8 cellular contexts compared by ENCODE assay signal in the genomic region with DNA sequence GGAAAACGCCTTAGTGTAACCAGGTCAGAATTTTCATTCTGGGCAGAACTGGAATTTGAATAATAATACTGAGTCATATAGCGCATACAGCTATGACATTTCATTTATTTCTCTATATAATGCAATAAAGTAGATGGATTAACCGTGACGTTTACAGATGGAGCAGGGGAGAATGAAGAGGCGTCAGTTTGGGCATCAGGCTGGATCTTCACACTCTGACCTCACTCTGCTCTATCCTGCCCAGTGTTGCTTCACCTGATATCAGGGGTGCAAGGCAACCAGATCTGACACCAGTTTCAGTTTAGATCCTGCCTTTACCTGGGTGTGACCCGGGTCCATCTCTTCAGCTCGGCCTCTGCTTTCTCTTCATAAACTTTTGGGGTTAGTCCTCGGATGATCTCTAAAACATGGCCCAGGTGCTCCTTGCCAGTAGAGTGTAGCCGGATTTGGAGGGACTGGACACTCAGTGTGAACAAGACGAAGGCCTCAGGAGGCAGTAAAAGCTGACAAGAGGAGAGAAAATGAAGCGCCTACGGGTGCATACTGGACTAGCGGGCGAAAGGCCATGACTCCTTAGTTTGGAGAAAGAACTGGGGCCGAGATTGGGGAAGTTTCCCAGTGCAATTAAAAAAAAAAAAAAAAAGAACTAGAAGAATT. TPM values are rescaled to one million over a fixed set of nuclear protein-coding genes. Genes with fewer than 3 reads are reported as not detected.
A peak's percentile ranks its signal among the peaks of the same experiment; 100 is the strongest.
DNase-seq lines count a peak whose midpoint lies in the region; ATAC-seq, FAIRE-seq and TF ChIP-seq lines count a peak whose summit lies in the region.

No MANE protein-coding gene starts in this region.

- DNase-seq in bronchial epithelial cell (ENCODE audit: low read depth) (no peak), HuH-7 (ENCODE audit: low spot score) (no peak), H4 (ENCODE audit: low spot score) (no peak), NOMO-1 (lab: John Stamatoyannopoulos, UW; ENCODE audit: unreplicated experiment in 2 of 2) (no peak), NCI-H82 treated with DMSO at 0.1 percent for 48 hours (lab: John Stamatoyannopoulos, UW; ENCODE audit: unreplicated experiment) (no peak)

- peaks cover 3% of the 10 kb centered on the region for H3K9me3 ChIP-seq in mesodermal cell (ENCODE audit: control insufficient read depth, low read length)

- H3K27ac ChIP-seq in mesodermal cell (ENCODE audit: low read depth, low read length, severe bottlenecking): peak overlapping the region; percentile 99

- peaks cover 38% of the 10 kb centered on the region for H3K4me1 ChIP-seq in mesodermal cell (ENCODE audit: control insufficient read depth, insufficient read depth, low read length, poor library complexity, severe bottlenecking)

- no peaks in the 10 kb centered on the region for H3K27me3 Mint-ChIP-seq in IgD-negative memory B cell

- no peaks in the 10 kb centered on the region for H3K9me3 Mint-ChIP-seq in IgD-negative memory B cell

- H3K4me3 Mint-ChIP-seq in IgD-negative memory B cell: peak overlapping the region; percentile 88 to 97 (median 96)

- H3K36me3 ChIP-seq in bronchial epithelial cell (ENCODE audit: control insufficient read depth, insufficient read depth, low read length): peaks cover 5% of the 10 kb centered on the region
- H3K36me3 ChIP-seq in mesodermal cell (ENCODE audit: control insufficient read depth, insufficient read depth, low read length): peaks cover 30% of the 10 kb centered on the region

- peak overlapping the region; percentile 92 to 96 (median 96) for H3K27ac Mint-ChIP-seq in IgD-negative memory B cell

- ATAC-seq in GM19395 (IDR thresholded peaks at IDR 0.05; ENCODE audit: unreplicated experiment): peak; percentile 10

- H3K4me1 Mint-ChIP-seq in IgD-negative memory B cell: peaks cover 21 to 46% (median 24%) of the 10 kb centered on the region in 3 donors

- FAIRE-seq in bronchial epithelial cell (lab: Jason Lieb, UNC): no peak

- 28 to 32% methylated on average over 10 to 11 of the region's 15 CpGs for WGBS in mesodermal cell (ENCODE audit: insufficient coverage in 2 of 2), 2 experiments

- H3K4me3 ChIP-seq in bronchial epithelial cell (ENCODE audit: low read depth, low read length) (peak overlapping the region; percentile 83), mesodermal cell (ENCODE audit: extremely low read depth, insufficient read depth, low read length, poor library complexity, severe bottlenecking) (peak overlapping the region; percentile 97)

- H3K36me3 Mint-ChIP-seq in IgD-negative memory B cell: no peaks in the 10 kb centered on the region

- TF ChIP-seq CTCF in bronchial epithelial cell (IDR thresholded peaks at IDR 0.05; ENCODE audit: insufficient read depth, low read length, severe bottlenecking): no peak

- H3K27me3 ChIP-seq in bronchial epithelial cell (ENCODE audit: control insufficient read depth, insufficient read depth, low read length): no peaks in the 10 kb centered on the region

RNA-seq across cellular contexts. Expression of a gene that starts 1.4 kb away (rescaled TPM):
- polyA plus RNA-seq in IgD-negative memory B cell: 51.3 TPM
- total RNA-seq in bronchial epithelial cell: 9.2 and 10.6 TPM in 2 replicates
- 271 TPM for polyA plus RNA-seq in mesodermal cell (2013, experiment 1 of 2)
- 222 TPM for polyA plus RNA-seq in mesodermal cell (2013, experiment 2 of 2)
- total RNA-seq in H4 (2014; rRNA removed; shearing (Covaris generic)): 31.2 and 43.3 TPM in 2 replicates

RNA-seq across cellular contexts. Expression of a gene that starts 17.2 kb away (rescaled TPM):
- polyA plus RNA-seq in IgD-negative memory B cell: 0.38 TPM
- 0.26 and 0.53 TPM in 2 replicates for total RNA-seq in bronchial epithelial cell
- 7.7 TPM for polyA plus RNA-seq in mesodermal cell (2013, experiment 1 of 2)
- 6.6 TPM for polyA plus RNA-seq in mesodermal cell (2013, experiment 2 of 2)
- 2.0 and 3.1 TPM in 2 replicates for total RNA-seq in H4 (2014; rRNA removed; shearing (Covaris generic))

RNA-seq across cellular contexts. Expression of a gene that starts 28.9 kb away (rescaled TPM):
- 0.80 TPM for polyA plus RNA-seq in IgD-negative memory B cell
- total RNA-seq in bronchial epithelial cell: 19.0 and 51.5 TPM in 2 replicates
- polyA plus RNA-seq in mesodermal cell (2013, experiment 1 of 2): 1.0 TPM
- polyA plus RNA-seq in mesodermal cell (2013, experiment 2 of 2): 1.5 TPM
- total RNA-seq in H4 (2014; rRNA removed; shearing (Covaris generic)): not detected in 2 replicates

Comparison
In these comparisons a context has a peak if more than half of its experiments do, and no peak if none do; other contexts are left out.
1. RNA of a gene that starts 28.9 kb away (total RNA-seq): 19.0 to 51.5 TPM in bronchial epithelial cell; not detected in H4; every median in the first group is over 10 times any median in the second.